22 cellular contexts compared by ENCODE assay signal in genomic region chr13:108115739-108116138, GRCh38.
"Had no signal": no experiment of that assay in that cellular context is flagged by ENCODE, and none has a peak within 500 bp of the region (broad histone marks: within the 10 kb centered on the region; RNA-seq: fewer than 3 reads in every experiment).

No MANE protein-coding gene starts in this region.

- ATAC-seq: effector memory CD8-positive, alpha-beta T cell; heart right ventricle; left lobe of liver; natural killer cell; psoas muscle; right cardiac atrium; stimulated activated effector memory CD8-positive, alpha-beta T cell treated with anti-CD3 and anti-CD28 coated beads, Interleukin-12 subunit alpha, Interleukin-12 subunit beta, amount 100 ng/mL, for 72 hours had no signal

- DNase-seq: effector memory CD8-positive, alpha-beta T cell; erythroblast; esophagus squamous epithelium; foreskin melanocyte; glutamatergic neuron; heart right ventricle; kidney; natural killer cell; occipital lobe; ovary; posterior cingulate gyrus; psoas muscle; right cardiac atrium; sigmoid colon; stimulated activated CD4-positive, alpha-beta T cell treated with anti-CD3 and anti-CD28 coated beads, Interleukin-2, amount 100 ng/mL, for 24 hours; stimulated activated CD4-positive, alpha-beta T cell treated with anti-CD3 and anti-CD28 coated beads, Interleukin-4, amount 100 ng/mL, for 24 hours; stimulated activated naive CD4-positive, alpha-beta T cell treated with Interleukin-2 at 50 U/mL for 16 hours; stomach; thyroid gland; trophoblast cell had no signal
